8 cellular contexts compared by ENCODE assay signal in the genomic region with DNA sequence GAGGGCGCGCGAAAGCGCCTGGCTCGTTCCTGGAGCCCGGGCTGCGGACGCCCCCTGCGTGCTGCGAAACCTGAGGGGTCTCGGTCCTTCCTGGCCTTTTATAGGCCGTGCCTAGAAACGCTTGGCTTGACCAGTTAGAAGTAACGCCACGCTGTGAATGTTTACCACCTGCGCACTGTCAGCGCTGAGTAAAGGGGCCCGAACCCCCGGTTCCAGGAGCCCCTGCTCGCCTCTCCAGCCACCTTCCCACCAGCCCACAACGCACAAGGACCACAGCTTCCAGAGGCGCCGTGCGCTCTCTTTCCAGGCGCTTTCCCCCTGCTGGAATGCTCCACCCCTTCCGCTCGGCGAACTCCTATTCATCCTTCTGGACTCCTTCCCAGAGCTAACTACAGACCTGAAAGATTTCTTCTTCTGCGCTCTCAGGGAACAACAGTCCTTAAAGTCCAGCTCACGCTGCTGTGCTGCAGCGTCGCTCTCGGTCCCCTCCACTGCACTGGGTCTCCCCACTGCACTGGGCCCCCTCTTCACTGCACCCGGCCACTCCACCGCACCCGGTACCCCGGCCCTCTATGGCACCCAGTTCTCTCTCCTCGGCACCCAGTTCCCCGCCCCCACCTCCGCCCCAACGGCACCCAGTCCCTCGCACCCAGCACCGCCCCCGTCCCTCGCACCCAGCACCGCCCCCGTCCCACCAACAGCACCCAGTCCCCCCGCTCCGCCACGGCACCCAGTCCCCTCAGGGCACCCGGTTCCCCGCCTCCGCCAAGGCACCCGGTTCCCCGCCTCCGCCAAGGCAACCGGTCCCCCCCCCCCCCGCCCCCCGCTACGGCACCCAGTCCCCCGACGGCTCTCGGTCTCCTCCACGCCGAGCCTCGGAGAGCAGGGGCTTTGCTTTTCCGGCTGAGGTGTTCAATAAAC.
DNase-seq lines count a peak whose midpoint lies in the region; ATAC-seq, FAIRE-seq and TF ChIP-seq lines count a peak whose summit lies in the region.

No MANE protein-coding gene starts in this region.

- H3K9me3 ChIP-seq in PC-9 (ENCODE audit: insufficient read depth, low read depth) (no peaks in the 10 kb centered on the region), liver (ENCODE audit: control insufficient read depth in 4 of 4, low read length in 3 of 4) (no peaks in the 10 kb centered on the region), suprapubic skin (no peaks in the 10 kb centered on the region)

- TF ChIP-seq CTCF in PC-9 (conservative IDR thresholded peaks at IDR 0.05), result no peak
- no peak for TF ChIP-seq CTCF in bronchial epithelial cell (IDR thresholded peaks at IDR 0.05; ENCODE audit: insufficient read depth, low read length, severe bottlenecking)
- no peak for TF ChIP-seq CTCF in liver (IDR thresholded peaks at IDR 0.05; ENCODE audit: low read depth, low read length, missing input control)
- TF ChIP-seq CTCF in suprapubic skin (IDR thresholded peaks at IDR 0.05), result no peak

- H3K27ac ChIP-seq in PC-9, result no peak overlapping the region
- no peak overlapping the region for H3K27ac ChIP-seq in liver (ENCODE audit: low read depth in 1 of 2, low read length in 2 of 2)
- no peak overlapping the region for H3K27ac ChIP-seq in suprapubic skin

- TF ChIP-seq EP300 in suprapubic skin (IDR thresholded peaks at IDR 0.05), result no peak

- no peaks in the 10 kb centered on the region for H3K4me1 ChIP-seq in PC-9 (replicated peaks; ENCODE audit: insufficient read depth)
- H3K4me1 ChIP-seq in liver (ENCODE audit: control insufficient read depth in 4 of 4, insufficient read depth in 4 of 4, low read length in 3 of 4), result peaks cover 2 to 16% (median 5%) of the 10 kb centered on the region in 4 donors
- H3K4me1 ChIP-seq in suprapubic skin, result peaks cover 13% of the 10 kb centered on the region

- no peaks in the 10 kb centered on the region for H3K79me2 ChIP-seq in PC-9 (ENCODE audit: low read depth)

- H3K9me2 ChIP-seq in PC-9 (ENCODE audit: insufficient read depth), result no peaks in the 10 kb centered on the region

- FAIRE-seq in bronchial epithelial cell (lab: Jason Lieb, UNC), result no peak

- H2AFZ ChIP-seq in PC-9, result peak overlapping the region; percentile 96

- H3K4me3 ChIP-seq in PC-9 (peak overlapping the region; percentile 73; the same call in 1 of the 2 replicates), bronchial epithelial cell (ENCODE audit: low read depth, low read length) (peak overlapping the region; percentile 41), liver (ENCODE audit: low read depth in 1 of 3, low read length in 3 of 3) (peak overlapping the region; percentile 59 to 85 (median 70)), suprapubic skin (peak overlapping the region; percentile 60)

- DNase-seq in ELF-1 (ENCODE audit: low read depth, low spot score) (peak; percentile 89), PC-9 (no peak), bronchial epithelial cell (ENCODE audit: low read depth) (peak; percentile 50), suprapubic skin (ENCODE audit: low spot score in 2 of 2) (peak in 1 of 2 donors; percentile 67), ureter (ENCODE audit: low spot score) (no peak), 8988T (no peak)

- no peak for TF ChIP-seq POLR2A in suprapubic skin (IDR thresholded peaks at IDR 0.05)

- 12% methylated on average over 67 of the region's 67 CpGs for WGBS in liver
- WGBS in suprapubic skin, result 10% methylated on average over 43 of the region's 67 CpGs

- H4K20me1 ChIP-seq in PC-9 (ENCODE audit: insufficient read depth), result no peaks in the 10 kb centered on the region

- POLR2A ChIA-PET in PC-9 (lab: Charles Lee; ENCODE audit: unreplicated experiment), result no interaction called here

- peak overlapping the region in 1 of 2 donors; percentile 75 for H3K9ac ChIP-seq in liver (ENCODE audit: low read depth in 1 of 2, low read length in 2 of 2)

- H3F3A ChIP-seq in PC-9 (ENCODE audit: insufficient read depth, low read depth), result no peaks in the 10 kb centered on the region

- H3K36me3 ChIP-seq in PC-9 (ENCODE audit: low read depth), result no peaks in the 10 kb centered on the region
- H3K36me3 ChIP-seq in bronchial epithelial cell (ENCODE audit: control insufficient read depth, insufficient read depth, low read length), result no peaks in the 10 kb centered on the region
- H3K36me3 ChIP-seq in liver (ENCODE audit: control insufficient read depth in 4 of 4, insufficient read depth in 3 of 4, low read depth in 1 of 4, low read length in 3 of 4), result no peaks in the 10 kb centered on the region
- H3K36me3 ChIP-seq in suprapubic skin, result no peaks in the 10 kb centered on the region

- peak overlapping the region; percentile 96 for H3K4me2 ChIP-seq in PC-9

- no peak for ATAC-seq in HG03025 (IDR thresholded peaks at IDR 0.05; ENCODE audit: low FRiP score, unreplicated experiment)

- H3K27me3 ChIP-seq in PC-9 (ENCODE audit: insufficient read depth, low read depth), result no peaks in the 10 kb centered on the region
- no peaks in the 10 kb centered on the region for H3K27me3 ChIP-seq in bronchial epithelial cell (ENCODE audit: control insufficient read depth, insufficient read depth, low read length)
- no peaks in the 10 kb centered on the region for H3K27me3 ChIP-seq in liver (ENCODE audit: control insufficient read depth in 4 of 4, insufficient read depth in 4 of 4, low read length in 3 of 4)
- H3K27me3 ChIP-seq in suprapubic skin, result no peaks in the 10 kb centered on the region

- CTCF ChIA-PET in PC-9 (lab: Charles Lee), result interaction anchor here (0.6 kb wide), 1 partner anchor 1368 kb away, joined by 6 read pairs; no protein-coding TSS in a partner anchor

- intact Hi-C loops in PC-9 (cut with micrococcal nuclease; ENCODE audit: unreplicated experiment), result loop anchor here (5.0 kb wide), 1 partner anchor 67 kb away; the partner anchor contains the start of gene SQOR

- no peak for TF ChIP-seq RAD21 in liver (IDR thresholded peaks at IDR 0.05)

- BruUV-seq in PC-9 (replicated peaks; lab: Mats Ljungman, UMichigan), result no TSS peak

TF ChIP-seq in liver, 16 proteins besides CTCF, POLR2A, EP300 and RAD21:
- TF ChIP-seq HNF4A (conservative IDR thresholded peaks at IDR 0.05) (no peak), MAX (IDR thresholded peaks at IDR 0.05) (no peak), SP1 (IDR thresholded peaks at IDR 0.05) (no peak), FOXA1 (IDR thresholded peaks at IDR 0.05) (no peak), HNF4G (IDR thresholded peaks at IDR 0.05) (no peak), JUND (IDR thresholded peaks at IDR 0.05) (no peak), FOXA2 (IDR thresholded peaks at IDR 0.05) (no peak), RXRA (IDR thresholded peaks at IDR 0.05) (no peak), YY1 (IDR thresholded peaks at IDR 0.05) (no peak), NR2F2 (IDR thresholded peaks at IDR 0.05) (no peak), EGR1 (IDR thresholded peaks at IDR 0.05; ENCODE audit: low read depth in 2 of 2) (no peak), TAF1 (conservative IDR thresholded peaks at IDR 0.05) (no peak), GABPA (IDR thresholded peaks at IDR 0.05 in 1 of 2, conservative IDR thresholded peaks at IDR 0.05 in 1 of 2) (no peak), ATF3 (IDR thresholded peaks at IDR 0.05) (no peak)
- TF ChIP-seq, protein P1, sequence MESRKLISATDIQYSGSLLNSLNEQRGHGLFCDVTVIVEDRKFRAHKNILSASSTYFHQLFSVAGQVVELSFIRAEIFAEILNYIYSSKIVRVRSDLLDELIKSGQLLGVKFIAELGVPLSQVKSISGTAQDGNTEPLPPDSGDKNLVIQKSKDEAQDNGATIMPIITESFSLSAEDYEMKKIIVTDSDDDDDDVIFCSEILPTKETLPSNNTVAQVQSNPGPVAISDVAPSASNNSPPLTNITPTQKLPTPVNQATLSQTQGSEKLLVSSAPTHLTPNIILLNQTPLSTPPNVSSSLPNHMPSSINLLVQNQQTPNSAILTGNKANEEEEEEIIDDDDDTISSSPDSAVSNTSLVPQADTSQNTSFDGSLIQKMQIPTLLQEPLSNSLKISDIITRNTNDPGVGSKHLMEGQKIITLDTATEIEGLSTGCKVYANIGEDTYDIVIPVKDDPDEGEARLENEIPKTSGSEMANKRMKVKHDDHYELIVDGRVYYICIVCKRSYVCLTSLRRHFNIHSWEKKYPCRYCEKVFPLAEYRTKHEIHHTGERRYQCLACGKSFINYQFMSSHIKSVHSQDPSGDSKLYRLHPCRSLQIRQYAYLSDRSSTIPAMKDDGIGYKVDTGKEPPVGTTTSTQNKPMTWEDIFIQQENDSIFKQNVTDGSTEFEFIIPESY (IDR thresholded peaks at IDR 0.05), result no peak
- TF ChIP-seq, protein P2, sequence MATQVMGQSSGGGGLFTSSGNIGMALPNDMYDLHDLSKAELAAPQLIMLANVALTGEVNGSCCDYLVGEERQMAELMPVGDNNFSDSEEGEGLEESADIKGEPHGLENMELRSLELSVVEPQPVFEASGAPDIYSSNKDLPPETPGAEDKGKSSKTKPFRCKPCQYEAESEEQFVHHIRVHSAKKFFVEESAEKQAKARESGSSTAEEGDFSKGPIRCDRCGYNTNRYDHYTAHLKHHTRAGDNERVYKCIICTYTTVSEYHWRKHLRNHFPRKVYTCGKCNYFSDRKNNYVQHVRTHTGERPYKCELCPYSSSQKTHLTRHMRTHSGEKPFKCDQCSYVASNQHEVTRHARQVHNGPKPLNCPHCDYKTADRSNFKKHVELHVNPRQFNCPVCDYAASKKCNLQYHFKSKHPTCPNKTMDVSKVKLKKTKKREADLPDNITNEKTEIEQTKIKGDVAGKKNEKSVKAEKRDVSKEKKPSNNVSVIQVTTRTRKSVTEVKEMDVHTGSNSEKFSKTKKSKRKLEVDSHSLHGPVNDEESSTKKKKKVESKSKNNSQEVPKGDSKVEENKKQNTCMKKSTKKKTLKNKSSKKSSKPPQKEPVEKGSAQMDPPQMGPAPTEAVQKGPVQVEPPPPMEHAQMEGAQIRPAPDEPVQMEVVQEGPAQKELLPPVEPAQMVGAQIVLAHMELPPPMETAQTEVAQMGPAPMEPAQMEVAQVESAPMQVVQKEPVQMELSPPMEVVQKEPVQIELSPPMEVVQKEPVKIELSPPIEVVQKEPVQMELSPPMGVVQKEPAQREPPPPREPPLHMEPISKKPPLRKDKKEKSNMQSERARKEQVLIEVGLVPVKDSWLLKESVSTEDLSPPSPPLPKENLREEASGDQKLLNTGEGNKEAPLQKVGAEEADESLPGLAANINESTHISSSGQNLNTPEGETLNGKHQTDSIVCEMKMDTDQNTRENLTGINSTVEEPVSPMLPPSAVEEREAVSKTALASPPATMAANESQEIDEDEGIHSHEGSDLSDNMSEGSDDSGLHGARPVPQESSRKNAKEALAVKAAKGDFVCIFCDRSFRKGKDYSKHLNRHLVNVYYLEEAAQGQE (IDR thresholded peaks at IDR 0.05), result no peak

Comparison
In these comparisons a context has a peak if more than half of its experiments do, and no peak if none do; other contexts are left out.
1. DNase-seq: peak in ELF-1 (single experiment) and bronchial epithelial cell (single experiment); none in PC-9 (0 of 2), ureter (single experiment) and 8988T (single experiment).
2. Peak in every context shown above with its lines, with median percentiles within 50 percentile points of each other: H3K4me3 ChIP-seq.